Comparison of ENCODE assay signal across 8 cellular contexts in the genomic region with DNA sequence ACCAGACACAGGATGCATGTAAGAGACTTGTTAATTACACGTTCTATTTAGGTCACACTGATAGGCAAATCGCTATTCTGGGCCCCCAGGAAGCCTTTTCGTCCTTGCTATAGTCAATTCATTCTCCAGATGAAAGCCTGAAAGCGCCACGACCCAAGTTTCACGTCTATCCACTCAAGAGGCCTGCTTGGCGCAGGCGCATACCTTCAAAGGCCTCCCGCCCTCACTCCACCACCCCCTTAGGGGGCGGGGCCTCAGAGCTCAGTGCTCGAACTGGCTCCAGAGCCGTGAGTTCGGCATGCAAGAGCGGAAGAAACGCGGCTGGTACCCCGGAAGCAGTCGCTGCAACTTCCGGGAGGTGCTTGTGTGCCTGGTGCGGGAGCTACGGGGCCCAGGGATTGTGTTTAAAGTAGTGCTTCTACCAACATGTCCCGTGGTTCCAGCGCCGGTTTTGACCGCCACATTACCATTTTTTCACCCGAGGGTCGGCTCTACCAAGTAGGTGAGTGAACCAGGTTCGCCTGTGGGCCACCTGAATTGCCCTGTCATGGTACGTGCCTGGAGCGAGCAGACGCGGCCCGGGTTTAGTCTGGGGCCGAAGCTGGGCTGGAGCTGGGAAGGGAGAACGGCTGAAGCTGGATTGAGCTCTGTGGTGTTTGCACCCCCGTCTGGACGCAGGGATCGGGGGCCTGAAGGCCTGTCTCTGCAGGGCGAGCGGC.
DNase-seq lines count a peak whose midpoint lies in the region; ATAC-seq lines count a peak whose summit lies in the region.

A gene (plus strand): TSS at position 332 of the 719 bp plus-strand sequence. CDS start 95 bp downstream, at position 427.

- H3K4me1 ChIP-seq in BLaER1 treated with 17β-estradiol and CSF1 and Interleukin-3, amounts not matched to agents 10 nM and 100 nM = peaks cover 61 to 69% (median 64%) of the 10 kb centered on the region in 10 experiments

- ATAC-seq in GM19351 (IDR thresholded peaks at IDR 0.05; ENCODE audit: unreplicated experiment) (peak; percentile 83), HG03521 (IDR thresholded peaks at IDR 0.05; ENCODE audit: unreplicated experiment) (peak; percentile 90)

- H3K36me3 ChIP-seq in BLaER1 treated with 17β-estradiol and CSF1 and Interleukin-3, amounts not matched to agents 10 nM and 100 nM = peaks cover 0 to 41% (median 26%) of the 10 kb centered on the region in 11 experiments; a peak in 12 of 22 replicates

- H3K9me3 ChIP-seq in BLaER1 treated with 17β-estradiol and CSF1 and Interleukin-3, amounts not matched to agents 10 nM and 100 nM (replicated peaks in 1 of 11) = no peaks in the 10 kb centered on the region

- peak within 1 kb of the TSS; percentile 84 to 98 (median 95) for H3K4me2 ChIP-seq in BLaER1 treated with 17β-estradiol and CSF1 and Interleukin-3, amounts not matched to agents 10 nM and 100 nM

- no peaks in the 10 kb centered on the region for H3K27me3 ChIP-seq in BLaER1 treated with 17β-estradiol and CSF1 and Interleukin-3, amounts not matched to agents 10 nM and 100 nM

- peak within 1 kb of the TSS; percentile 90 to 98 (median 95) for H3K9ac ChIP-seq in BLaER1 treated with 17β-estradiol and CSF1 and Interleukin-3, amounts not matched to agents 10 nM and 100 nM

- H3K27ac ChIP-seq in BLaER1 treated with 17β-estradiol and CSF1 and Interleukin-3, amounts not matched to agents 10 nM and 100 nM = peak within 1 kb of the TSS; percentile 79 to 99 (median 96)

- peak within 1 kb of the TSS; percentile 69 to 95 (median 90) for H3K4me3 ChIP-seq in BLaER1 treated with 17β-estradiol and CSF1 and Interleukin-3, amounts not matched to agents 10 nM and 100 nM

- DNase-seq in NCI-H748 (lab: John Stamatoyannopoulos, UW; ENCODE audit: unreplicated experiment) (peak; percentile 100), cortex of kidney (lab: John Stamatoyannopoulos, UW) (peak; percentile 89), left kidney (ENCODE audit: low read depth, low spot score) (peak; percentile 100)
- peak; percentile 99 for DNase-seq in activated CD4-positive, alpha-beta T cell treated with anti-CD3 and anti-CD28 coated beads, Interleukin-2, amount 50 U/mL, for 1 hour
- DNase-seq in stimulated activated CD4-positive, alpha-beta T cell treated with anti-CD3 and anti-CD28 coated beads, Interleukin-2, amount 100 ng/mL, for 24 hours = peak; percentile 99

- H4K20me1 ChIP-seq in BLaER1 treated with 17β-estradiol and CSF1 and Interleukin-3, amounts not matched to agents 10 nM and 100 nM = peaks cover 5 to 35% (median 29%) of the 10 kb centered on the region in 11 experiments; a peak in 21 of 22 replicates

Comparison
In these comparisons a context has a peak if more than half of its experiments do, and no peak if none do; other contexts are left out.
1. Peak in every context shown above with its lines: DNase-seq, ATAC-seq, H3K4me3 ChIP-seq and H3K27ac ChIP-seq.